ENCODE assay signal across 1 cellular context in the genomic region with DNA sequence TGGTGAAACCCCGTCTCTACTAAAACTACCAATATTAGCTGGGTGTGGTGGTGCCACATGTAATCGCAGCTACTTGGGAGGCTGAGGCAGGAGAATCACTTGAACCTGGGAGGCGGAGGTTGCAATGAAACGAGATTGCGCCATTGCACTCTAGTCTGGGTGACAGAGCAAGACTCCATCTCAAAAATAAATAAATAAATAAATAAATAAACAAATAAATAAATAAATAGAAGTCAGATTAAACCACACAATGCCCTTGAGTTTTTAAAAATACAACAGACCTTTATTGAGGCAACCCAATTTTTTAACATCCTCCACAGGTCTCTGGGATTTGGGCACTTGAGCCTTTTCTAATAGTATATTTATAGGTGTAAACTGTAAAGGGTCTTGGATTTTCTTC.
TF ChIP-seq lines count a peak whose summit lies in the region.

No MANE protein-coding gene starts in this region.

TF ChIP-seq in HEK293, 187 proteins besides CTCF, POLR2A, EP300 and RAD21 (continued from another document):
- TF ChIP-seq, protein P1, sequence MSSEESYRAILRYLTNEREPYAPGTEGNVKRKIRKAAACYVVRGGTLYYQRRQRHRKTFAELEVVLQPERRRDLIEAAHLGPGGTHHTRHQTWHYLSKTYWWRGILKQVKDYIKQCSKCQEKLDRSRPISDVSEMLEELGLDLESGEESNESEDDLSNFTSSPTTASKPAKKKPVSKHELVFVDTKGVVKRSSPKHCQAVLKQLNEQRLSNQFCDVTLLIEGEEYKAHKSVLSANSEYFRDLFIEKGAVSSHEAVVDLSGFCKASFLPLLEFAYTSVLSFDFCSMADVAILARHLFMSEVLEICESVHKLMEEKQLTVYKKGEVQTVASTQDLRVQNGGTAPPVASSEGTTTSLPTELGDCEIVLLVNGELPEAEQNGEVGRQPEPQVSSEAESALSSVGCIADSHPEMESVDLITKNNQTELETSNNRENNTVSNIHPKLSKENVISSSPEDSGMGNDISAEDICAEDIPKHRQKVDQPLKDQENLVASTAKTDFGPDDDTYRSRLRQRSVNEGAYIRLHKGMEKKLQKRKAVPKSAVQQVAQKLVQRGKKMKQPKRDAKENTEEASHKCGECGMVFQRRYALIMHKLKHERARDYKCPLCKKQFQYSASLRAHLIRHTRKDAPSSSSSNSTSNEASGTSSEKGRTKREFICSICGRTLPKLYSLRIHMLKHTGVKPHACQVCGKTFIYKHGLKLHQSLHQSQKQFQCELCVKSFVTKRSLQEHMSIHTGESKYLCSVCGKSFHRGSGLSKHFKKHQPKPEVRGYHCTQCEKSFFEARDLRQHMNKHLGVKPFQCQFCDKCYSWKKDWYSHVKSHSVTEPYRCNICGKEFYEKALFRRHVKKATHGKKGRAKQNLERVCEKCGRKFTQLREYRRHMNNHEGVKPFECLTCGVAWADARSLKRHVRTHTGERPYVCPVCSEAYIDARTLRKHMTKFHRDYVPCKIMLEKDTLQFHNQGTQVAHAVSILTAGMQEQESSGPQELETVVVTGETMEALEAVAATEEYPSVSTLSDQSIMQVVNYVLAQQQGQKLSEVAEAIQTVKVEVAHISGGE (tag by site-specific recombination; conservative IDR thresholded peaks at IDR 0.05; ENCODE audit: low read depth), result peak; percentile 71
- TF ChIP-seq ZNF654 (tag by site-specific recombination; IDR thresholded peaks at IDR 0.05; ENCODE audit: low read depth) (peak; percentile 30; the same call in 1 of the 2 replicates), ZNF354C (tag by site-specific recombination; IDR thresholded peaks at IDR 0.05; ENCODE audit: borderline replicate concordance, low read depth) (0 out of 2 replicates have a peak, but pooled peaks have one; percentile 46), ZNF623 (tag by site-specific recombination; IDR thresholded peaks at IDR 0.05) (peak; percentile 64), ZNF292 (tag by site-specific recombination; IDR thresholded peaks at IDR 0.05; ENCODE audit: borderline replicate concordance, low read depth) (0 out of 2 replicates have a peak, but pooled peaks have one; percentile 75), ZNF560 (tag by site-specific recombination; IDR thresholded peaks at IDR 0.05; ENCODE audit: borderline replicate concordance) (0 out of 2 replicates have a peak, but pooled peaks have one; percentile 35), ZNF19 (tag by site-specific recombination; IDR thresholded peaks at IDR 0.05; ENCODE audit: low read depth) (0 out of 2 replicates have a peak, but pooled peaks have one; percentile 24), ZNF394 (tag by site-specific recombination; IDR thresholded peaks at IDR 0.05; ENCODE audit: borderline replicate concordance) (peak; percentile 89; the same call in 1 of the 2 replicates), ZBTB21 (tag by site-specific recombination; IDR thresholded peaks at IDR 0.05) (0 out of 2 replicates have a peak, but pooled peaks have one; percentile 51), ZNF433 (tag by site-specific recombination; IDR thresholded peaks at IDR 0.05; ENCODE audit: low read depth) (peak; percentile 65; the same call in 1 of the 2 replicates), GFI1B (tag by site-specific recombination; IDR thresholded peaks at IDR 0.05) (0 out of 2 replicates have a peak, but pooled peaks have one; percentile 20), RBAK (tag by site-specific recombination; IDR thresholded peaks at IDR 0.05) (peak; percentile 53; the same call in 1 of the 2 replicates), ZBTB1 (tag by site-specific recombination; IDR thresholded peaks at IDR 0.05) (0 out of 2 replicates have a peak, but pooled peaks have one; percentile 28), ZNF510 (tag by site-specific recombination; IDR thresholded peaks at IDR 0.05; ENCODE audit: insufficient replicate concordance) (peak; percentile 70)
TF ChIP-seq in HEK293: peak in this region for 26; not testable (repeated sequence) for 161.
